ENCODE assay signal across 11 cellular contexts in genomic region chr9:136530472-136531089, GRCh38. TPM values are rescaled to one million over a fixed set of nuclear protein-coding genes. Genes with fewer than 3 reads are reported as not detected.
DNase-seq lines count a peak whose midpoint lies in the region; ATAC-seq, FAIRE-seq and TF ChIP-seq lines count a peak whose summit lies in the region.
"Had no signal": no experiment of that assay in that cellular context is flagged by ENCODE, and none has a peak within 500 bp of the region (broad histone marks: within the 10 kb centered on the region; RNA-seq: fewer than 3 reads in every experiment).

No MANE protein-coding gene starts in this region.

- no peaks in the 10 kb centered on the region for H3K9me3 Mint-ChIP-seq in activated naive CD8-positive, alpha-beta T cell (ENCODE audit: low read depth)
- H3K9me3 Mint-ChIP-seq in activated naive CD8-positive, alpha-beta T cell treated with anti-CD3 and anti-CD28 coated beads for 36 hours: no peaks in the 10 kb centered on the region
- H3K9me3 Mint-ChIP-seq: HFFc6 had no signal

- TF ChIP-seq POLR2A in GM12878 (IDR thresholded peaks at IDR 0.05; ENCODE audit: low read depth, low read length) (no peak), suprapubic skin (IDR thresholded peaks at IDR 0.05) (no peak)

- peak overlapping the region in 1 of 2 experiments; percentile 9 for H3K23ac ChIP-seq in mesenchymal stem cell (ENCODE audit: low read length in 2 of 2)

- ATAC-seq in GM12878 (no peak), GM19463 (IDR thresholded peaks at IDR 0.05; ENCODE audit: unreplicated experiment) (no peak)

- no peaks in the 10 kb centered on the region for H4K20me1 ChIP-seq in GM12878 (ENCODE audit: control insufficient read depth, insufficient read depth)

- H2BK5ac ChIP-seq in mesenchymal stem cell (ENCODE audit: low read depth, low read length, poor library complexity, severe bottlenecking): no peak overlapping the region

- H3K4me2 ChIP-seq in GM12878 (ENCODE audit: control insufficient read depth, insufficient read depth) (no peak overlapping the region; the same call in 1 of the 2 replicates), mesenchymal stem cell (ENCODE audit: low read length, poor library complexity, severe bottlenecking) (no peak overlapping the region)

- H3K79me2 ChIP-seq in GM12878 (ENCODE audit: control insufficient read depth, insufficient read depth, low read length): peaks cover 13% of the 10 kb centered on the region

- peaks cover 36% of the 10 kb centered on the region for H3K4me1 Mint-ChIP-seq in activated naive CD8-positive, alpha-beta T cell (ENCODE audit: low read depth)
- peaks cover 30% of the 10 kb centered on the region for H3K4me1 Mint-ChIP-seq in activated naive CD8-positive, alpha-beta T cell treated with anti-CD3 and anti-CD28 coated beads for 36 hours

- peak overlapping the region; percentile 12 for H2BK15ac ChIP-seq in mesenchymal stem cell (ENCODE audit: low read depth, poor library complexity, severe bottlenecking)

- H3K27me3 ChIP-seq in GM12878 (replicated peaks in 1 of 2; ENCODE audit: control insufficient read depth in 2 of 2, insufficient read depth in 2 of 2, low read length in 1 of 2): no peaks in the 10 kb centered on the region
- no peaks in the 10 kb centered on the region for H3K27me3 ChIP-seq in mesenchymal stem cell (ENCODE audit: control insufficient read depth in 1 of 2, insufficient read depth in 1 of 2, low read length in 2 of 2)
- H3K27me3 ChIP-seq in suprapubic skin: no peaks in the 10 kb centered on the region
- H3K27me3 ChIP-seq: tibial artery had no signal

- TF ChIP-seq CTCF in GM12878 (IDR thresholded peaks at IDR 0.05 in 2 of 3, conservative IDR thresholded peaks at IDR 0.05 in 1 of 3; ENCODE audit: control insufficient read depth in 2 of 3, extremely low read depth in 1 of 3, insufficient read depth in 1 of 3, low read depth in 3 of 3, low read length in 3 of 3) (no peak), suprapubic skin (IDR thresholded peaks at IDR 0.05) (no peak)

- intact Hi-C loops in GM12878 (cut with micrococcal nuclease; ENCODE audit: unreplicated experiment): no loop called here

- H4K91ac ChIP-seq in mesenchymal stem cell (ENCODE audit: low read length): no peak overlapping the region

- CTCF ChIA-PET in GM12878 (lab: Yijun Ruan, JAX): interaction anchor here (0.6 to 2.0 kb wide), 4 partner anchors 9 to 142 kb away, joined by 3 to 6 read pairs (median 4); no protein-coding TSS in a partner anchor

- H3K36me3 ChIP-seq in GM12878 (ENCODE audit: control insufficient read depth in 2 of 2, insufficient read depth in 2 of 2, low read length in 1 of 2) (peaks cover 0 to 12% of the 10 kb centered on the region in 2 experiments; a peak in 2 of 4 replicates), mesenchymal stem cell (ENCODE audit: control insufficient read depth in 1 of 2, insufficient read depth in 2 of 2, low read depth in 1 of 2, low read length in 2 of 2) (peaks cover 0 to 65% of the 10 kb centered on the region in 2 experiments), suprapubic skin (no peaks in the 10 kb centered on the region)

- H3K9ac ChIP-seq in GM12878 (ENCODE audit: control insufficient read depth, insufficient read depth, low read length) (no peak overlapping the region), mesenchymal stem cell (ENCODE audit: low read length) (no peak overlapping the region)

- H3K36me3 Mint-ChIP-seq in activated naive CD8-positive, alpha-beta T cell: no peaks in the 10 kb centered on the region
- peaks cover 14% of the 10 kb centered on the region for H3K36me3 Mint-ChIP-seq in activated naive CD8-positive, alpha-beta T cell treated with anti-CD3 and anti-CD28 coated beads for 36 hours

- H2BK12ac ChIP-seq in mesenchymal stem cell (ENCODE audit: low read length in 2 of 2): no peak overlapping the region

- H3K4me3 ChIP-seq in GM12878 (no peak overlapping the region), mesenchymal stem cell (ENCODE audit: insufficient read depth in 1 of 2, low read depth in 1 of 2, low read length in 2 of 2) (no peak overlapping the region), suprapubic skin (no peak overlapping the region)
- H3K4me3 ChIP-seq: tibial artery had no signal

- H3K14ac ChIP-seq in mesenchymal stem cell (ENCODE audit: low read length in 2 of 2): no peak overlapping the region

- H3K9me3 ChIP-seq in GM12878 (replicated peaks; ENCODE audit: control insufficient read depth, insufficient read depth, low read length): no peaks in the 10 kb centered on the region
- H3K9me3 ChIP-seq in mesenchymal stem cell (ENCODE audit: control insufficient read depth, low read length): no peaks in the 10 kb centered on the region
- no peaks in the 10 kb centered on the region for H3K9me3 ChIP-seq in suprapubic skin
- H3K9me3 ChIP-seq: tibial artery had no signal

- no peak for FAIRE-seq in GM12878 (lab: Jason Lieb, UNC)

- in situ Hi-C loops in GM12878 (cut with MboI): no loop called here

- RAD21 ChIA-PET in GM12878 (lab: Charles Lee; ENCODE audit: unreplicated experiment): interaction anchor here (1.1 kb wide), 1 partner anchor 21 kb away, joined by 3 read pairs; no protein-coding TSS in a partner anchor

- no peak overlapping the region for H3K18ac ChIP-seq in mesenchymal stem cell (ENCODE audit: low read depth in 1 of 2, low read length in 2 of 2)

- H3K4ac ChIP-seq in mesenchymal stem cell (ENCODE audit: low read depth in 1 of 2, low read length in 2 of 2): no peak overlapping the region

- no peak for TF ChIP-seq RAD21 in GM12878 (IDR thresholded peaks at IDR 0.05; ENCODE audit: insufficient read depth, low read depth, low read length)

- H3K4me3 Mint-ChIP-seq in activated naive CD8-positive, alpha-beta T cell: peak overlapping the region; percentile 48
- H3K4me3 Mint-ChIP-seq in activated naive CD8-positive, alpha-beta T cell treated with anti-CD3 and anti-CD28 coated beads for 36 hours: no peak overlapping the region
- H3K4me3 Mint-ChIP-seq: HFFc6 had no signal

- POLR2A ChIA-PET in GM12878 (lab: Charles Lee): interaction anchor here (1.1 kb wide), 1 partner anchor 8 kb away, joined by 5 read pairs; no protein-coding TSS in a partner anchor

- H3K79me1 ChIP-seq in mesenchymal stem cell (replicated peaks; ENCODE audit: low read length, poor library complexity, severe bottlenecking): peaks cover 66% of the 10 kb centered on the region

- H3K27me3 Mint-ChIP-seq in activated naive CD8-positive, alpha-beta T cell: no peaks in the 10 kb centered on the region
- H3K27me3 Mint-ChIP-seq in activated naive CD8-positive, alpha-beta T cell treated with anti-CD3 and anti-CD28 coated beads for 36 hours: no peaks in the 10 kb centered on the region

- H4K8ac ChIP-seq in mesenchymal stem cell (ENCODE audit: low read length): no peak overlapping the region

- TF ChIP-seq EP300 in GM12878 (IDR thresholded peaks at IDR 0.05; ENCODE audit: borderline replicate concordance in 1 of 2, control insufficient read depth in 1 of 2, low read depth in 2 of 2, low read length in 2 of 2) (no peak), suprapubic skin (IDR thresholded peaks at IDR 0.05) (no peak)

- SMC1A ChIA-PET in GM12878 (lab: Charles Lee; ENCODE audit: uncharacterized antibody, unreplicated experiment): interaction anchor here (1.4 kb wide), 1 partner anchor 8 kb away, joined by 6 read pairs; no protein-coding TSS in a partner anchor

- H3K4me1 ChIP-seq in GM12878 (ENCODE audit: control insufficient read depth, insufficient read depth, low read length) (peaks cover 40% of the 10 kb centered on the region), mesenchymal stem cell (ENCODE audit: control insufficient read depth, insufficient read depth, low read depth, low read length) (peaks cover 70% of the 10 kb centered on the region), suprapubic skin (peaks cover 93% of the 10 kb centered on the region)

- H3K27ac ChIP-seq in GM12878 (ENCODE audit: control insufficient read depth, insufficient read depth): no peak overlapping the region
- no peak overlapping the region for H3K27ac ChIP-seq in mesenchymal stem cell (ENCODE audit: low read length, poor library complexity, severe bottlenecking)
- peak overlapping the region; percentile 6 for H3K27ac ChIP-seq in suprapubic skin
- H3K27ac ChIP-seq: tibial artery had no signal

- no peak for DNase-seq in activated naive CD8-positive, alpha-beta T cell treated with anti-CD3 and anti-CD28 coated beads for 36 hours
- no peak for DNase-seq in GM12878 (ENCODE audit: low read depth, low spot score)
- no peak for DNase-seq in mesenchymal stem cell
- no peak for DNase-seq in suprapubic skin (ENCODE audit: low spot score in 2 of 2)
- no peak for DNase-seq in NCI-H510A (lab: John Stamatoyannopoulos, UW)
- no peak for DNase-seq in GM19238 (ENCODE audit: insufficient read length, low spot score)
- DNase-seq: HFFc6, kidney glomerular epithelial cell, tibial artery had no signal

- 41% methylated on average over 19 of the region's 19 CpGs for WGBS in GM12878 (ENCODE audit: insufficient coverage, insufficient replicate concordance, low lambda C conversion rate, missing lambda C conversion rate)
- 80% methylated on average over 17 of the region's 19 CpGs for WGBS in mesenchymal stem cell
- WGBS in suprapubic skin: 88% methylated on average over 12 of the region's 19 CpGs

- H2AK5ac ChIP-seq in mesenchymal stem cell (ENCODE audit: low read length, severe bottlenecking): no peak overlapping the region

- H2AFZ ChIP-seq in GM12878 (ENCODE audit: control insufficient read depth, low read depth, low read length) (no peak overlapping the region), mesenchymal stem cell (ENCODE audit: low read depth, low read length) (no peak overlapping the region)

- no TSS peak for BruUV-seq in GM12878 (replicated peaks; lab: Mats Ljungman, UMichigan)

- no peak overlapping the region for H2BK120ac ChIP-seq in mesenchymal stem cell (ENCODE audit: low read depth, low read length)

- no peak overlapping the region for H3K27ac Mint-ChIP-seq in activated naive CD8-positive, alpha-beta T cell
- no peak overlapping the region for H3K27ac Mint-ChIP-seq in activated naive CD8-positive, alpha-beta T cell treated with anti-CD3 and anti-CD28 coated beads for 36 hours
- H3K27ac Mint-ChIP-seq: HFFc6 had no signal

RNA-seq across cellular contexts. Expression of gene NOTCH1, which starts 15.3 kb away (rescaled TPM):
- 10 to 100 TPM; 48.2 to 51.6 TPM for total RNA-seq in activated naive CD8-positive, alpha-beta T cell treated with anti-CD3 and anti-CD28 coated beads for 36 hours
- total RNA-seq in GM12878 (2013; cell fraction: nucleolus; rRNA removed): 114 and 132 TPM in 2 replicates
- total RNA-seq in GM12878 (2014; rRNA removed) (6.9 and 9.7 TPM in 2 replicates), GM12878 (2014; rRNA removed; fragmentation: Illumina TruSeq; extraction: Trizol) (1.8 and 2.5 TPM in 2 replicates), GM12878 (2021) (38.6 and 40.0 TPM in 2 replicates), suprapubic skin (100 to 1,000 TPM in 3 of 4 donors, 10 to 100 TPM in 1; 71.0 to 160 (median 114) TPM)
- polyA plus RNA-seq in GM12878 (2011; ENCODE audit: low read depth): 2.6 TPM
- polyA plus RNA-seq in GM12878 (2011; rRNA removed) (1.4 TPM in 2 replicates), GM12878 (2014; fragmentation: Illumina TruSeq; extraction: Trizol) (1.1 and 2.7 TPM in 2 replicates), GM12878 (2014; fragmentation: Nextera tagmentation; extraction: Ambion mirVana) (under 1 TPM; 0.02 to 0.24 TPM), GM12878 (2014; rRNA removed) (12.4 and 12.7 TPM in 2 replicates), GM12878 (2016; fragmentation: Nextera tagmentation; extraction: Ambion mirVana) (1 to 10 TPM; 4.7 to 6.8 TPM)
- polyA plus RNA-seq in GM12878 (2011; cell fraction: cytosol; rRNA removed): 4.7 and 4.9 TPM in 2 replicates
- 31.3 and 51.1 TPM in 2 replicates for polyA plus RNA-seq in GM12878 (2011; cell fraction: nucleus; rRNA removed)
- 7.3 and 8.7 TPM in 2 replicates for polyA plus RNA-seq in GM12878 (2012)
- polyA minus RNA-seq in GM12878 (2011; rRNA and poly(A)+ RNA removed): 4.2 and 12.3 TPM in 2 replicates
- polyA minus RNA-seq in GM12878 (2011; cell fraction: cytosol; rRNA and poly(A)+ RNA removed): 20.2 and 32.2 TPM in 2 replicates
- polyA minus RNA-seq in GM12878 (2011; cell fraction: nucleus; rRNA and poly(A)+ RNA removed): 14.4 and 23.8 TPM in 2 replicates
- 15.4 TPM for polyA plus RNA-seq in mesenchymal stem cell (2013, experiment 1 of 2)
- polyA plus RNA-seq in mesenchymal stem cell (2013, experiment 2 of 2): 13.5 TPM

RNA-seq across cellular contexts. Expression of gene SEC16A, which starts 47.7 kb away (rescaled TPM):
- total RNA-seq in activated naive CD8-positive, alpha-beta T cell treated with anti-CD3 and anti-CD28 coated beads for 36 hours: 10 to 100 TPM; 69.4 to 71.2 TPM
- 45.7 and 51.6 TPM in 2 replicates for total RNA-seq in GM12878 (2013; cell fraction: nucleolus; rRNA removed)
- total RNA-seq in GM12878 (2014; rRNA removed) (14.7 and 17.6 TPM in 2 replicates), GM12878 (2014; rRNA removed; fragmentation: Illumina TruSeq; extraction: Trizol) (8.3 and 10.0 TPM in 2 replicates), GM12878 (2021) (52.6 and 59.1 TPM in 2 replicates), suprapubic skin (10 to 100 TPM; 58.0 to 89.3 (median 75.0) TPM)
- 36.4 TPM for polyA plus RNA-seq in GM12878 (2011; ENCODE audit: low read depth)
- polyA plus RNA-seq in GM12878 (2011; rRNA removed) (7.3 and 9.9 TPM in 2 replicates), GM12878 (2014; fragmentation: Illumina TruSeq; extraction: Trizol) (26.5 and 36.0 TPM in 2 replicates), GM12878 (2014; fragmentation: Nextera tagmentation; extraction: Ambion mirVana) (10 to 100 TPM; 12.4 to 16.6 TPM), GM12878 (2014; rRNA removed) (25.9 and 28.0 TPM in 2 replicates), GM12878 (2016; fragmentation: Nextera tagmentation; extraction: Ambion mirVana) (10 to 100 TPM; 44.6 to 44.7 TPM)
- polyA plus RNA-seq in GM12878 (2011; cell fraction: cytosol; rRNA removed): 12.3 and 18.3 TPM in 2 replicates
- 44.9 and 59.4 TPM in 2 replicates for polyA plus RNA-seq in GM12878 (2011; cell fraction: nucleus; rRNA removed)
- polyA plus RNA-seq in GM12878 (2012): 40.1 and 41.6 TPM in 2 replicates
- polyA minus RNA-seq in GM12878 (2011; rRNA and poly(A)+ RNA removed): 9.8 and 13.4 TPM in 2 replicates
- 19.6 and 20.7 TPM in 2 replicates for polyA minus RNA-seq in GM12878 (2011; cell fraction: cytosol; rRNA and poly(A)+ RNA removed)
- polyA minus RNA-seq in GM12878 (2011; cell fraction: nucleus; rRNA and poly(A)+ RNA removed): 11.8 and 19.4 TPM in 2 replicates
- 38.4 TPM for polyA plus RNA-seq in mesenchymal stem cell (2013, experiment 1 of 2)
- 36.6 TPM for polyA plus RNA-seq in mesenchymal stem cell (2013, experiment 2 of 2)
